In genomic region chr2:105744909-105745853, GRCh38 we compare ENCODE assay signal across 8 cellular contexts. TPM values are rescaled to one million over a fixed set of nuclear protein-coding genes. Genes with fewer than 3 reads are reported as not detected.
DNase-seq lines count a peak whose midpoint lies in the region; ATAC-seq and TF ChIP-seq lines count a peak whose summit lies in the region.

Gene NCK2 (plus strand): TSS chr2:105744912. CDS start chr2:105855064, 110,152 bp downstream.

- WGBS in SK-N-SH (ENCODE audit: low lambda C conversion rate): 4% methylated on average over 14 of the region's 119 CpGs

- H3K9me3 ChIP-seq in CD8-positive, alpha-beta T cell (ENCODE audit: low read length): no peaks in the 10 kb centered on the region
- no peaks in the 10 kb centered on the region for H3K9me3 ChIP-seq in SK-N-SH

- H3K9me2 ChIP-seq in SK-N-SH: no peaks in the 10 kb centered on the region

- H4K20me1 ChIP-seq in SK-N-SH (ENCODE audit: insufficient read depth): peaks cover 45% of the 10 kb centered on the region

- no peaks in the 10 kb centered on the region for H3K9me3 Mint-ChIP-seq in CD8-positive, alpha-beta T cell
- no peaks in the 10 kb centered on the region for H3K9me3 Mint-ChIP-seq in stimulated activated naive CD8-positive, alpha-beta T cell treated with anti-CD3 and anti-CD28 coated beads, Interleukin-15, amount 100 ng/mL, for 72 hours

- CTCF ChIA-PET in CD8-positive, alpha-beta T cell (lab: Charles Lee): interaction anchor here (0.6 to 1.4 kb wide), 2 partner anchors 168 to 186 kb away, joined by 3 to 7 read pairs; no protein-coding TSS in a partner anchor
- CTCF ChIA-PET in SK-N-SH (lab: Yijun Ruan, JAX): interaction anchor here (0.7 to 1.3 kb wide), 3 partner anchors 13 to 170 kb away, joined by 3 to 4 read pairs (median 3); no protein-coding TSS in a partner anchor

- POLR2A ChIA-PET in CD8-positive, alpha-beta T cell (lab: Charles Lee): interaction anchor here (0.7 to 5.1 kb wide), 18 partner anchors 8 to 353 kb away, joined by 3 to 32 read pairs (median 5); no protein-coding TSS in a partner anchor
- POLR2A ChIA-PET in SK-N-SH (lab: Yijun Ruan, JAX): interaction anchor here (0.7 kb wide), 1 partner anchor 166 kb away, joined by 3 read pairs; no protein-coding TSS in a partner anchor

- H3K4me2 ChIP-seq in SK-N-SH: peak within 1 kb of the TSS; percentile 92

- H3K27me3 ChIP-seq in CD8-positive, alpha-beta T cell (ENCODE audit: insufficient read depth, low read length): no peaks in the 10 kb centered on the region
- H3K27me3 ChIP-seq in SK-N-SH (ENCODE audit: insufficient read depth): no peaks in the 10 kb centered on the region

- H3F3A ChIP-seq in SK-N-SH (replicated peaks; ENCODE audit: insufficient read depth): peaks cover 6% of the 10 kb centered on the region

- peak within 1 kb of the TSS; percentile 91 for H3K4me3 ChIP-seq in CD8-positive, alpha-beta T cell (ENCODE audit: low read depth, low read length)
- peak within 1 kb of the TSS; percentile 93 to 95 for H3K4me3 ChIP-seq in SK-N-SH (ENCODE audit: low read depth in 2 of 2, low read length in 1 of 2)

- H3K9ac ChIP-seq in SK-N-SH: peak within 1 kb of the TSS; percentile 87

- peaks cover 58% of the 10 kb centered on the region for H3K4me1 ChIP-seq in CD8-positive, alpha-beta T cell (ENCODE audit: insufficient read depth, low read length)
- H3K4me1 ChIP-seq in SK-N-SH (ENCODE audit: control insufficient read depth in 1 of 2, insufficient read depth in 2 of 2, low read depth in 1 of 2, low read length in 1 of 2): peaks cover 0 to 19% of the 10 kb centered on the region in 2 experiments; a peak in 2 of 4 replicates

- no peaks in the 10 kb centered on the region for H3K27me3 Mint-ChIP-seq in CD8-positive, alpha-beta T cell (ENCODE audit: low read depth)
- H3K27me3 Mint-ChIP-seq in stimulated activated naive CD8-positive, alpha-beta T cell treated with anti-CD3 and anti-CD28 coated beads, Interleukin-15, amount 100 ng/mL, for 72 hours: no peaks in the 10 kb centered on the region

- TF ChIP-seq RAD21 in SK-N-SH (IDR thresholded peaks at IDR 0.05; ENCODE audit: low read length): no peak

- H3K36me3 Mint-ChIP-seq in CD8-positive, alpha-beta T cell: peaks cover 43% of the 10 kb centered on the region

- peak within 1 kb of the TSS; percentile 71 for H2AFZ ChIP-seq in SK-N-SH (ENCODE audit: low read depth)

- peaks cover 78% of the 10 kb centered on the region for H3K4me1 Mint-ChIP-seq in CD8-positive, alpha-beta T cell (ENCODE audit: low read depth)
- peaks cover 79% of the 10 kb centered on the region for H3K4me1 Mint-ChIP-seq in stimulated activated naive CD8-positive, alpha-beta T cell treated with anti-CD3 and anti-CD28 coated beads, Interleukin-15, amount 100 ng/mL, for 72 hours

- peak within 1 kb of the TSS; percentile 97 for H3K27ac Mint-ChIP-seq in CD8-positive, alpha-beta T cell
- H3K27ac Mint-ChIP-seq in stimulated activated naive CD8-positive, alpha-beta T cell treated with anti-CD3 and anti-CD28 coated beads, Interleukin-15, amount 100 ng/mL, for 72 hours: peak within 1 kb of the TSS; percentile 95 to 97

- no peaks in the 10 kb centered on the region for H3K36me3 ChIP-seq in CD8-positive, alpha-beta T cell (ENCODE audit: insufficient read depth, low read length)
- no peaks in the 10 kb centered on the region for H3K36me3 ChIP-seq in SK-N-SH (replicated peaks in 1 of 2; ENCODE audit: control insufficient read depth in 1 of 2, insufficient read depth in 2 of 2, low read length in 1 of 2)

- DNase-seq in CD8-positive, alpha-beta T cell: peak in 2 of 7 experiments; percentile 37 to 66
- DNase-seq in SK-N-SH (peak; percentile 87), left kidney (ENCODE audit: low read depth, low spot score) (peak; percentile 79), globus pallidus (ENCODE audit: low spot score) (no peak)
- DNase-seq in stimulated activated naive CD8-positive, alpha-beta T cell treated with anti-CD3 and anti-CD28 coated beads, Interleukin-15, amount 100 ng/mL, for 72 hours: peak; percentile 49 to 54

- peak within 1 kb of the TSS; percentile 92 for H3K4me3 Mint-ChIP-seq in CD8-positive, alpha-beta T cell
- H3K4me3 Mint-ChIP-seq in stimulated activated naive CD8-positive, alpha-beta T cell treated with anti-CD3 and anti-CD28 coated beads, Interleukin-15, amount 100 ng/mL, for 72 hours: peak within 1 kb of the TSS; percentile 86 to 92

- peak; percentile 7 for ATAC-seq in CD8-positive, alpha-beta T cell
- ATAC-seq in GM19023 (IDR thresholded peaks at IDR 0.05; ENCODE audit: unreplicated experiment) (peak; percentile 13), HG03103 (IDR thresholded peaks at IDR 0.05; ENCODE audit: low read depth, unreplicated experiment) (peak; percentile 9)
- peak; percentile 1 for ATAC-seq in stimulated activated naive CD8-positive, alpha-beta T cell treated with anti-CD3 and anti-CD28 coated beads, Interleukin-15, amount 100 ng/mL, for 72 hours

- peaks cover 50% of the 10 kb centered on the region for H3K79me2 ChIP-seq in SK-N-SH (ENCODE audit: insufficient read depth)

- peak within 1 kb of the TSS; percentile 70 for H3K27ac ChIP-seq in CD8-positive, alpha-beta T cell (ENCODE audit: low read depth, low read length)
- H3K27ac ChIP-seq in SK-N-SH (ENCODE audit: low read depth in 2 of 2, low read length in 1 of 2): peak within 1 kb of the TSS; percentile 41 to 76; a peak in 3 of 4 replicates
- H3K27ac ChIP-seq in cingulate gyrus (ENCODE audit: low read depth, low read length): peak within 1 kb of the TSS; percentile 43

- TF ChIP-seq EP300 in SK-N-SH (IDR thresholded peaks at IDR 0.05; ENCODE audit: borderline replicate concordance in 1 of 2, low read depth in 1 of 2, low read length in 1 of 2): no peak

- intact Hi-C loops in CD8-positive, alpha-beta T cell (cut with DNase I, micrococcal nuclease): loop anchor here (2.0 to 10.0 kb wide), 7 partner anchors 42 to 447 kb away; partner anchors contain the start of gene UXS1 (in 2 of the 2)

- no peak for TF ChIP-seq CTCF in CD8-positive, alpha-beta T cell (IDR thresholded peaks at IDR 0.05)
- TF ChIP-seq CTCF in SK-N-SH (IDR thresholded peaks at IDR 0.05): no peak

TF ChIP-seq in SK-N-SH, 30 proteins besides CTCF, POLR2A, EP300 and RAD21:
- TF ChIP-seq NRF1 (IDR thresholded peaks at IDR 0.05; ENCODE audit: low read depth, low read length): peak; percentile 19; the same call in 1 of the 2 replicates
- TF ChIP-seq POLR2AphosphoS5 (IDR thresholded peaks at IDR 0.05; ENCODE audit: low read depth, low read length): no peak
- TF ChIP-seq MXI1 (IDR thresholded peaks at IDR 0.05; ENCODE audit: low read depth, low read length): peak; percentile 50; the same call in 1 of the 2 replicates

RNA-seq across cellular contexts. Expression of gene NCK2, which starts in this region (rescaled TPM):
- total RNA-seq in CD8-positive, alpha-beta T cell: 10 to 100 TPM; 59.0 to 60.3 TPM
- 31.9 and 42.8 TPM in 2 replicates for polyA plus RNA-seq in SK-N-SH (2012; rRNA removed)
- 32.8 and 43.8 TPM in 2 replicates for polyA plus RNA-seq in SK-N-SH (2012; cell fraction: cytosol; rRNA removed)
- 9.3 and 13.0 TPM in 2 replicates for polyA plus RNA-seq in SK-N-SH (2012; cell fraction: nucleus; rRNA removed)
